In genomic region chr7:32346253-32346652, GRCh38 we compare ENCODE assay signal across 8 cellular contexts.
"Had no signal": no experiment of that assay in that cellular context is flagged by ENCODE, and none has a peak within 500 bp of the region (broad histone marks: within the 10 kb centered on the region; RNA-seq: fewer than 3 reads in every experiment).

No MANE protein-coding gene starts in this region.

- H3K27ac Mint-ChIP-seq: HFFc6, IgD-negative memory B cell had no signal

- DNase-seq: GM23248, GOT3, H7, HFFc6 had no signal

- H2AFZ ChIP-seq: GM23248 had no signal

- H3K9me3 ChIP-seq: HAP-1 had no signal

- FAIRE-seq: HepG2 had no signal

- H3K4me3 ChIP-seq: GM23248, HAP-1 had no signal

- H3K27ac ChIP-seq: GM23248, HL-60 had no signal

- H3K36me3 Mint-ChIP-seq: IgD-negative memory B cell had no signal

- H3K4me1 ChIP-seq: HAP-1 had no signal

- H3K9ac ChIP-seq: GM23248 had no signal

- H3K4me3 Mint-ChIP-seq: HFFc6, IgD-negative memory B cell had no signal

- H3K4me1 Mint-ChIP-seq: IgD-negative memory B cell had no signal

- H3K27me3 Mint-ChIP-seq: IgD-negative memory B cell had no signal

- H3K36me3 ChIP-seq: HAP-1 had no signal
